ENCODE assay signal across 28 cellular contexts in genomic region chr5:27252911-27253310, GRCh38.
"Had no signal": no experiment of that assay in that cellular context is flagged by ENCODE, and none has a peak within 500 bp of the region (broad histone marks: within the 10 kb centered on the region; RNA-seq: fewer than 3 reads in every experiment).

No MANE protein-coding gene starts in this region.

- H3K27me3 ChIP-seq: foreskin keratinocyte, heart left ventricle, ovary, testis, transverse colon had no signal

- H3K36me3 ChIP-seq: heart left ventricle, ovary, transverse colon, WERI-Rb-1 had no signal

- DNase-seq: activated CD4-positive, alpha-beta T cell treated with anti-CD3 and anti-CD28 coated beads for 48 hours; activated CD4-positive, alpha-beta T cell treated with anti-CD3 and anti-CD28 coated beads, Interleukin-2, amount 50 U/mL, for 48 hours; activated CD8-positive, alpha-beta memory T cell treated with anti-CD3 and anti-CD28 coated beads for 24 hours; activated effector memory CD4-positive, alpha-beta T cell treated with Interleukin-2 at 50 U/mL for 16 hours; activated naive CD4-positive, alpha-beta T cell treated with anti-CD3 and anti-CD28 coated beads for 36 hours; activated naive CD8-positive, alpha-beta T cell treated with anti-CD3 and anti-CD28 coated beads, Interleukin-2, amount 10 ng/mL, durations not matched to agents 7 days and 5 days; central memory CD4-positive, alpha-beta T cell; foreskin keratinocyte; heart left ventricle; hypothalamus; immature natural killer cell; midbrain; naive thymus-derived CD4-positive, alpha-beta T cell; ovary; retina; stimulated activated CD4-positive, alpha-beta T cell treated with anti-CD3 and anti-CD28 coated beads, Interleukin-12 subunit alpha, Interleukin-12 subunit beta, amount 100 ng/mL, for 4 hours; stimulated activated CD4-positive, alpha-beta T cell treated with anti-CD3 and anti-CD28 coated beads, Interleukin-4, amount 100 ng/mL, for 1 hour; stimulated activated naive CD8-positive, alpha-beta T cell treated with anti-CD3 and anti-CD28 coated beads, Interleukin-15, Interleukin-2, amounts not matched to agents 100 U/mL and 50 U/mL, for 24 hours; T-helper 9 cell; testis; transverse colon; WERI-Rb-1 had no signal

- H3K4me1 ChIP-seq: foreskin keratinocyte, heart left ventricle, testis, transverse colon had no signal

- H3K27ac ChIP-seq: foreskin keratinocyte, heart left ventricle, ovary, skin epidermis, testis, transverse colon, WERI-Rb-1 had no signal

- H3K4me3 ChIP-seq: heart left ventricle, ovary, skin epidermis, testis, transverse colon had no signal

- H3K9me3 ChIP-seq: ovary, testis, transverse colon had no signal

- ATAC-seq: activated CD4-positive, CD25-positive, alpha-beta regulatory T cell treated with anti-CD3 and anti-CD28 coated beads, Interleukin-2, amount 50 U/mL, for 24 hours; foreskin keratinocyte; heart left ventricle; naive thymus-derived CD4-positive, alpha-beta T cell; sciatic nerve; stimulated activated naive CD8-positive, alpha-beta T cell treated with anti-CD3 and anti-CD28 coated beads, Interleukin-15, Interleukin-2, amounts not matched to agents 100 U/mL and 50 U/mL, for 24 hours had no signal

- FAIRE-seq: astrocyte, endothelial cell of umbilical vein, urothelium cell line had no signal
